In the genomic region with DNA sequence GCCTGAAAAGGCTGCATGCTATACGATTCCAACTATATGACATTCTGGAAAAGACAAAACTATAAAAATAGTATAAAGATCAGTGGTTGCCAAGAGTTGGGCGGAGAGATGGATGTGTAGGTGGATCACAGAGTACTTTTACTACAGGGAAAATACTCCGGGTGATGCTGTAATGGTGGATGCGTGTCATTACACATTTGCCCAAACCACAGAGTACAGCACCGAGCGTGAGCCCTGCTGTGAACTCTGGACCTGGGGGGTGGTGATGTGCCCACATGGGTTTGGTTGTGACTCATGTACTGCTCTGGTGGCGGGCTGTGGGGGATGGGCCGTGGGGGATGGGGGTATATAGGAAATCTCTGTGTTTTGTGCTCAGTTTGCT, we compare ENCODE assay signal across 8 cellular contexts.
DNase-seq lines count a peak whose midpoint lies in the region; ATAC-seq and TF ChIP-seq lines count a peak whose summit lies in the region.

No MANE protein-coding gene starts in this region.

- CTCF ChIA-PET in HEK293T (lab: Yijun Ruan, JAX) = no interaction called here

- no peak overlapping the region for H2BK12ac ChIP-seq in neuronal stem cell (ENCODE audit: low read length)

- TF ChIP-seq CTCF in foreskin keratinocyte (conservative IDR thresholded peaks at IDR 0.05) = no peak
- no peak for TF ChIP-seq CTCF in uterus (IDR thresholded peaks at IDR 0.05)

- peaks cover 9% of the 10 kb centered on the region for H3K27me3 ChIP-seq in foreskin keratinocyte
- no peaks in the 10 kb centered on the region for H3K27me3 ChIP-seq in uterus
- peaks cover 0 to 24% (median 0%) of the 10 kb centered on the region in 3 experiments for H3K27me3 ChIP-seq in neuronal stem cell (ENCODE audit: control insufficient read depth in 3 of 3, insufficient read depth in 3 of 3, low read depth in 1 of 3, low read length in 3 of 3)

- peak; percentile 71 for DNase-seq in ACHN
- peak; percentile 34 for DNase-seq in HS-5 (ENCODE audit: low read depth)
- peak; percentile 57 to 66 (median 64) for DNase-seq in activated CD8-positive, alpha-beta memory T cell treated with anti-CD3 and anti-CD28 coated beads for 48 hours (ENCODE audit: low read depth in 2 of 3, low spot score in 2 of 3)
- DNase-seq in foreskin keratinocyte = no peak
- DNase-seq in stimulated activated naive CD4-positive, alpha-beta T cell treated with Interleukin-2 at 50 U/mL for 16 hours (lab: John Stamatoyannopoulos, UW) = peak; percentile 84
- DNase-seq in HEK293T (ENCODE audit: extremely low spot score) = no peak
- DNase-seq in uterus = no peak
- DNase-seq in neuronal stem cell (ENCODE audit: low spot score) = no peak

- no CpG with 5 or more reads among the region's 8 CpGs for WGBS in neuronal stem cell (ENCODE audit: extremely low coverage in 2 of 2, insufficient read length in 2 of 2, insufficient replicate concordance in 1 of 2), 2 donors

- H3K4me1 ChIP-seq in foreskin keratinocyte = peaks cover 5% of the 10 kb centered on the region
- peaks cover 0 to 8% of the 10 kb centered on the region in 2 donors for H3K4me1 ChIP-seq in uterus
- H3K4me1 ChIP-seq in neuronal stem cell (ENCODE audit: control insufficient read depth in 2 of 2, insufficient read depth in 1 of 2, low read depth in 1 of 2, low read length in 2 of 2) = peaks cover 4% of the 10 kb centered on the region in 2 donors

- no peak overlapping the region for H3K23ac ChIP-seq in neuronal stem cell (ENCODE audit: low read depth, low read length, poor library complexity)

- H3K9me3 ChIP-seq in uterus = no peaks in the 10 kb centered on the region
- peaks cover 0 to under 1% of the 10 kb centered on the region in 2 donors for H3K9me3 ChIP-seq in neuronal stem cell (replicated peaks in 1 of 2; ENCODE audit: control insufficient read depth in 2 of 2, insufficient read depth in 1 of 2, low read depth in 1 of 2, low read length in 2 of 2)

- H4K91ac ChIP-seq in neuronal stem cell (ENCODE audit: low read depth, low read length, poor library complexity) = no peak overlapping the region

- H2AK5ac ChIP-seq in neuronal stem cell (ENCODE audit: low read depth, low read length) = no peak overlapping the region

- H2BK5ac ChIP-seq in neuronal stem cell (ENCODE audit: low read length) = no peak overlapping the region

- no peak overlapping the region for H2BK120ac ChIP-seq in neuronal stem cell (ENCODE audit: low read depth, low read length)

- no peak overlapping the region for H3K18ac ChIP-seq in neuronal stem cell (ENCODE audit: low read length)

- H3K4me3 ChIP-seq in uterus (no peak overlapping the region), neuronal stem cell (ENCODE audit: low read length in 2 of 2) (no peak overlapping the region)

- no peak overlapping the region for H3K4ac ChIP-seq in neuronal stem cell (ENCODE audit: low read length)

- H2BK15ac ChIP-seq in neuronal stem cell (ENCODE audit: low read length) = no peak overlapping the region

- ATAC-seq in foreskin keratinocyte = peak; percentile 68

- H4K8ac ChIP-seq in neuronal stem cell (ENCODE audit: low read depth, low read length) = no peak overlapping the region

- TF ChIP-seq POLR2A in uterus (IDR thresholded peaks at IDR 0.05) = no peak

- no peak overlapping the region for H3K9ac ChIP-seq in neuronal stem cell (ENCODE audit: low read depth, low read length, poor library complexity)

- H3K79me1 ChIP-seq in neuronal stem cell (ENCODE audit: low read depth, low read length) = no peaks in the 10 kb centered on the region

- POLR2A ChIA-PET in HEK293T (lab: Yijun Ruan, JAX) = no interaction called here

- no peak overlapping the region for H3K4me2 ChIP-seq in neuronal stem cell (ENCODE audit: insufficient read depth, low read length, poor library complexity, severe bottlenecking)

- H3K27ac ChIP-seq in foreskin keratinocyte (no peak overlapping the region), uterus (no peak overlapping the region), neuronal stem cell (replicated peaks; ENCODE audit: low read length) (no peak overlapping the region)

- H3K14ac ChIP-seq in neuronal stem cell (ENCODE audit: low read length) = no peak overlapping the region

- intact Hi-C loops in uterus (cut with DNase I; ENCODE audit: low total_unique reads) = no loop called here

- in situ Hi-C loops in ACHN (cut with HindIII; ENCODE audit: low pct_ligation_motif_present, low pct_unique_long_range_greater_than_20kb, low sequenced_read_pairs) = no loop called here

- H3K36me3 ChIP-seq in uterus (no peaks in the 10 kb centered on the region), neuronal stem cell (replicated peaks in 1 of 2; ENCODE audit: control insufficient read depth in 2 of 2, insufficient read depth in 2 of 2, low read length in 2 of 2) (no peaks in the 10 kb centered on the region)

- no peak overlapping the region for H2AFZ ChIP-seq in neuronal stem cell (ENCODE audit: low read length)

TF ChIP-seq in HEK293T, 16 proteins besides CTCF, POLR2A, EP300 and RAD21:
- no peak for TF ChIP-seq FOXK2 (IDR thresholded peaks at IDR 0.05)
- TF ChIP-seq SP1 (IDR thresholded peaks at IDR 0.05) = no peak
- no peak for TF ChIP-seq ZNF384 (IDR thresholded peaks at IDR 0.05)
- no peak for TF ChIP-seq SUZ12 (IDR thresholded peaks at IDR 0.05)
- TF ChIP-seq ELF4 (IDR thresholded peaks at IDR 0.05) = no peak
- TF ChIP-seq CTBP1 (IDR thresholded peaks at IDR 0.05; ENCODE audit: borderline replicate concordance) = no peak
- TF ChIP-seq HDGF (IDR thresholded peaks at IDR 0.05; ENCODE audit: borderline replicate concordance) = no peak
- no peak for TF ChIP-seq LEF1 (IDR thresholded peaks at IDR 0.05; ENCODE audit: borderline replicate concordance)
- TF ChIP-seq L3MBTL2 (conservative IDR thresholded peaks at IDR 0.05) = no peak
- no peak for TF ChIP-seq FOXM1 (IDR thresholded peaks at IDR 0.05; ENCODE audit: borderline replicate concordance)
- no peak for TF ChIP-seq PKNOX1 (IDR thresholded peaks at IDR 0.05)
- TF ChIP-seq TARDBP (IDR thresholded peaks at IDR 0.05) = no peak
- TF ChIP-seq NFRKB (IDR thresholded peaks at IDR 0.05) = no peak
- TF ChIP-seq ARNT (IDR thresholded peaks at IDR 0.05) = no peak
- TF ChIP-seq BHLHE40 (IDR thresholded peaks at IDR 0.05; ENCODE audit: borderline replicate concordance) = no peak
- no peak for TF ChIP-seq FOXA1 (IDR thresholded peaks at IDR 0.05)

Comparison
In these comparisons a context has a peak if more than half of its experiments do, and no peak if none do; other contexts are left out.
1. DNase-seq: peak in ACHN (single experiment), HS-5 (single experiment), activated CD8-positive, alpha-beta memory T cell treated with anti-CD3 and anti-CD28 coated beads for 48 hours (3 of 3) and stimulated activated naive CD4-positive, alpha-beta T cell treated with Interleukin-2 at 50 U/mL for 16 hours (single experiment); none in foreskin keratinocyte (0 of 2), HEK293T (single experiment), uterus (0 of 2) and neuronal stem cell (single experiment).